Comparison of ENCODE assay signal across 12 cellular contexts in the genomic region with DNA sequence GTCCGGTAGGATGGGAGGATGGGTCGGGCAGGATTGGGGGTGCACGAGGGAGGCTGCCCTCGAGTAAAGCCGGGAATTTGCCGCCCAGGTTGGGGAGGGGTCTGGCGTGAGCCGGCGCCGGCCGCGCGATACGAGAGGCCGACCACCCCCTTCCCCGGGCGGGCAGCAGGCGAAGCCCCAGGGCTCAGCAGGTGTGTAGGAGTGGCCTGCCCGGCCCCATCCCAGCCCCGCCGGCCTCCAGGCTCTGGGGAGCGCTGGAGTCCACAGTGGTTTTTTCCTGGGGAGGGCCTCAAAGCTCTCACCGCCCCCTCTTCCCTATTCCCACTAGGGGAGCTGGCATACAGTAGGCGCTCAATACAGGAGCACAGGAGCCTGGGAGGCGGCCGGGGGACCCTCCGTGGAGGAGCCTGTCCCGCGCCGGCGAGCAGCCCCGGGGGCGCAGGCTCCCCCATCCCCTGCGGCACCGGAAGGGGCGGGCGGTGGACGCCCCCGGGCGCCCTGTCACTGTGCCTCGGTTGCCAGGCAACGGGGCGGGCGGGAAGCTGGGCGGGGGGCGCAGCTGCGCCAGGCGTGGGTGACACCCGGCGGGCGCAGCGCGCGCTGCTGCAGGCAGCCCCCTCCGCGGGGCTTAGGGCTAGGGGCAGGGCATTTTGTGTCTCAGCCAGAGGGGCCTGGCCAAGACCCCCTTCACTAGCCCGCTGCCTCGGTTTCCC. TPM values are rescaled to one million over a fixed set of nuclear protein-coding genes. Genes with fewer than 3 reads are reported as not detected.
A peak's percentile ranks its signal among the peaks of the same experiment; 100 is the strongest.
DNase-seq lines count a peak whose midpoint lies in the region; ATAC-seq, FAIRE-seq and TF ChIP-seq lines count a peak whose summit lies in the region.
"Had no signal": no experiment of that assay in that cellular context is flagged by ENCODE, and none has a peak within 500 bp of the region (broad histone marks: within the 10 kb centered on the region; RNA-seq: fewer than 3 reads in every experiment).

No MANE protein-coding gene starts in this region.

- CTCF ChIA-PET in WTC11 (lab: Charles Lee), result interaction anchor here (1.3 to 8.2 kb wide), 2 partner anchors 13 kb away, joined by 5 to 70 read pairs; no protein-coding TSS in a partner anchor

- H3K36me3 ChIP-seq in esophagus squamous epithelium, result peaks cover 0 to 7% (median 0%) of the 10 kb centered on the region in 3 donors

- H3K4me3 Mint-ChIP-seq in WTC11, result peak overlapping the region; percentile 45
- H3K4me3 Mint-ChIP-seq: mesothelial cell of epicardium had no signal

- no peaks in the 10 kb centered on the region for H3K9me3 ChIP-seq in esophagus squamous epithelium

- intact Hi-C loops in esophagus squamous epithelium (cut with DNase I), result no loop called here

- no peak for TF ChIP-seq CTCF in WTC11 (IDR thresholded peaks at IDR 0.05)
- no peak for TF ChIP-seq CTCF in esophagus squamous epithelium (IDR thresholded peaks at IDR 0.05)
- no peak for TF ChIP-seq CTCF in foreskin keratinocyte (conservative IDR thresholded peaks at IDR 0.05)

- H3K27ac Mint-ChIP-seq in WTC11, result no peak overlapping the region
- H3K27ac Mint-ChIP-seq: mesothelial cell of epicardium had no signal

- H3K4me3 ChIP-seq in esophagus squamous epithelium, result no peak overlapping the region
- H3K4me3 ChIP-seq: smooth muscle cell had no signal

- no peaks in the 10 kb centered on the region for H3K27me3 Mint-ChIP-seq in WTC11 (ENCODE audit: low read depth)

- 39 to 55% methylated on average over 5 to 6 of the region's 58 CpGs for WGBS in esophagus squamous epithelium, 2 donors

- H3K36me3 Mint-ChIP-seq in WTC11, result no peaks in the 10 kb centered on the region
- H3K36me3 Mint-ChIP-seq: mesothelial cell of epicardium had no signal

- no peak for ATAC-seq in WTC11
- ATAC-seq in foreskin keratinocyte, result no peak
- no peak for ATAC-seq in GM19035 (IDR thresholded peaks at IDR 0.05; ENCODE audit: unreplicated experiment)
- ATAC-seq: SK-N-SH treated with all-trans-retinoic acid at 6 μM for 48 hours had no signal

- FAIRE-seq in GM12891 (lab: Jason Lieb, UNC), result peak; percentile 47

- H3K4me1 ChIP-seq in esophagus squamous epithelium (peaks cover 52 to 78% (median 61%) of the 10 kb centered on the region in 3 donors), foreskin keratinocyte (peaks cover 21% of the 10 kb centered on the region)

- POLR2A ChIA-PET in WTC11 (lab: Charles Lee), result no interaction called here

- peaks cover 40% of the 10 kb centered on the region for H3K4me1 Mint-ChIP-seq in WTC11

- DNase-seq in GM12891 (ENCODE audit: insufficient read length, low spot score) (no peak), WTC11 (ENCODE audit: low spot score) (no peak), esophagus squamous epithelium (lab: John Stamatoyannopoulos, UW) (no peak), foreskin keratinocyte (no peak), glomerular visceral epithelial cell (ENCODE audit: extremely low spot score) (no peak)
- peak; percentile 63 for DNase-seq in central memory CD4-positive, alpha-beta T cell
- DNase-seq in stimulated activated CD4-positive, alpha-beta T cell treated with anti-CD3 and anti-CD28 coated beads, Interleukin-4, amount 100 ng/mL, for 4 hours, result peak; percentile 65 to 82
- DNase-seq: MM.1S had no signal

- peak overlapping the region in 2 of 4 donors; percentile 6 to 27 for H3K27ac ChIP-seq in esophagus squamous epithelium
- H3K27ac ChIP-seq in foreskin keratinocyte, result no peak overlapping the region

- H3K27me3 ChIP-seq in esophagus squamous epithelium, result no peaks in the 10 kb centered on the region
- no peaks in the 10 kb centered on the region for H3K27me3 ChIP-seq in foreskin keratinocyte

- H3K9me3 Mint-ChIP-seq in WTC11, result no peaks in the 10 kb centered on the region
- H3K9me3 Mint-ChIP-seq: mesothelial cell of epicardium had no signal

- TF ChIP-seq POLR2A in GM12891 (IDR thresholded peaks at IDR 0.05; ENCODE audit: low read depth, low read length) (no peak), esophagus squamous epithelium (IDR thresholded peaks at IDR 0.05) (no peak)

TF ChIP-seq in GM12891, 5 proteins besides CTCF, POLR2A, EP300 and RAD21:
- no peak for TF ChIP-seq POU2F2 (IDR thresholded peaks at IDR 0.05; ENCODE audit: low read depth, low read length)
- TF ChIP-seq TAF1 (IDR thresholded peaks at IDR 0.05; ENCODE audit: low read depth, low read length), result no peak
- TF ChIP-seq SPI1 (IDR thresholded peaks at IDR 0.05; ENCODE audit: low read depth, low read length), result no peak

TF ChIP-seq in WTC11, 78 proteins besides CTCF, POLR2A, EP300 and RAD21:
- TF ChIP-seq RORB (CRISPR knock-in tag; IDR thresholded peaks at IDR 0.05) (no peak), AR (CRISPR knock-in tag; IDR thresholded peaks at IDR 0.05) (no peak), ERG (CRISPR knock-in tag; IDR thresholded peaks at IDR 0.05) (no peak), ZNF317 (CRISPR knock-in tag; IDR thresholded peaks at IDR 0.05; ENCODE audit: borderline replicate concordance, low read depth) (no peak)
- TF ChIP-seq, protein P1, sequence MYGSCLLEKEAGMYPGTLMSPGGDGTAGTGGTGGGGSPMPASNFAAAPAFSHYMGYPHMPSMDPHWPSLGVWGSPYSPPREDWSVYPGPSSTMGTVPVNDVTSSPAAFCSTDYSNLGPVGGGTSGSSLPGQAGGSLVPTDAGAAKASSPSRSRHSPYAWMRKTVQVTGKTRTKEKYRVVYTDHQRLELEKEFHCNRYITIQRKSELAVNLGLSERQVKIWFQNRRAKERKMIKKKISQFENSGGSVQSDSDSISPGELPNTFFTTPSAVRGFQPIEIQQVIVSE (CRISPR knock-in tag; IDR thresholded peaks at IDR 0.05; ENCODE audit: borderline replicate concordance), result no peak

RNA-seq across cellular contexts. Expression of gene REXO1, which starts 3.5 kb away (rescaled TPM):
- polyA plus RNA-seq in GM12891 (2012; ENCODE audit: low read depth, missing spikeins), result 19.7 TPM
- total RNA-seq in WTC11 (2021) (48.9 to 61.1 TPM (median 50.1 TPM) in 3 replicates), esophagus squamous epithelium (10 to 100 TPM in 3 of 4 donors, 1 to 10 TPM in 1; 7.5 to 16.4 (median 15.4) TPM), foreskin keratinocyte (21.6 and 23.8 TPM in 2 replicates)
- polyA plus RNA-seq in foreskin keratinocyte, result 21.0 and 21.8 TPM in 2 replicates

RNA-seq across cellular contexts. Expression of gene KLF16, which starts 11.6 kb away (rescaled TPM):
- polyA plus RNA-seq in GM12891 (2012; ENCODE audit: low read depth, missing spikeins), result 9.1 TPM
- total RNA-seq in WTC11 (2021) (54.4 to 64.0 TPM (median 55.4 TPM) in 3 replicates), esophagus squamous epithelium (10 to 100 TPM in 1 of 4 donors, 1 to 10 TPM in 3; 8.3 to 13.5 (median 9.1) TPM), foreskin keratinocyte (19.0 and 20.7 TPM in 2 replicates)
- polyA plus RNA-seq in foreskin keratinocyte, result 28.7 and 29.0 TPM in 2 replicates

RNA-seq across cellular contexts. Expression of gene ABHD17A, which starts 33.6 kb away (rescaled TPM):
- polyA plus RNA-seq in GM12891 (2012; ENCODE audit: low read depth, missing spikeins), result 35.6 TPM
- total RNA-seq in WTC11 (2021), result 55.0 to 60.7 TPM (median 57.3 TPM) in 3 replicates
- 10 to 100 TPM; 78.4 to 91.7 (median 82.9) TPM for total RNA-seq in esophagus squamous epithelium
- 49.1 and 50.3 TPM in 2 replicates for total RNA-seq in foreskin keratinocyte
- 69.0 and 76.6 TPM in 2 replicates for polyA plus RNA-seq in foreskin keratinocyte

RNA-seq across cellular contexts. Expression of gene ATP8B3, which starts 39.7 kb away (rescaled TPM):
- polyA plus RNA-seq in GM12891 (2012; ENCODE audit: low read depth, missing spikeins), result 0.86 TPM
- 5.5 to 8.2 TPM (median 8.0 TPM) in 3 replicates for total RNA-seq in WTC11 (2021)
- 1 to 10 TPM in 2 of 4 donors, under 1 TPM in 2; 0.57 to 3.0 (median 1.4) TPM for total RNA-seq in esophagus squamous epithelium
- total RNA-seq in foreskin keratinocyte, result 1.1 and 1.3 TPM in 2 replicates
- 0.47 and 0.51 TPM in 2 replicates for polyA plus RNA-seq in foreskin keratinocyte

RNA-seq across cellular contexts. Expression of gene ADAT3, which starts 53.5 kb away (rescaled TPM):
- 3.9 TPM for polyA plus RNA-seq in GM12891 (2012; ENCODE audit: low read depth, missing spikeins)
- total RNA-seq in WTC11 (2021) (15.0 to 20.3 TPM (median 15.9 TPM) in 3 replicates), esophagus squamous epithelium (10 to 100 TPM in 2 of 4 donors, 1 to 10 TPM in 2; 4.7 to 20.4 (median 11.1) TPM), foreskin keratinocyte (2.7 and 3.2 TPM in 2 replicates)
- 3.8 and 4.8 TPM in 2 replicates for polyA plus RNA-seq in foreskin keratinocyte

Comparison
In these comparisons a context has a peak if more than half of its experiments do, and no peak if none do; other contexts are left out.
1. DNase-seq: peak in central memory CD4-positive, alpha-beta T cell (single experiment) and stimulated activated CD4-positive, alpha-beta T cell treated with anti-CD3 and anti-CD28 coated beads, Interleukin-4, amount 100 ng/mL, for 4 hours (2 of 2); none in GM12891 (single experiment), WTC11 (single experiment), esophagus squamous epithelium (single experiment), foreskin keratinocyte (0 of 2) and glomerular visceral epithelial cell (single experiment).